8 cellular contexts compared by ENCODE assay signal in genomic region chr3:129195731-129196256, GRCh38. TPM values are rescaled to one million over a fixed set of nuclear protein-coding genes. Genes with fewer than 3 reads are reported as not detected.
DNase-seq lines count a peak whose midpoint lies in the region; ATAC-seq and TF ChIP-seq lines count a peak whose summit lies in the region.

No MANE protein-coding gene starts in this region.

- H3K27me3 Mint-ChIP-seq in activated CD4-positive, alpha-beta memory T cell treated with anti-CD3 and anti-CD28 coated beads for 36 hours = no peaks in the 10 kb centered on the region
- no peaks in the 10 kb centered on the region for H3K27me3 Mint-ChIP-seq in activated CD4-positive, alpha-beta memory T cell treated with anti-CD3 and anti-CD28 coated beads, Interleukin-2, amount 10 ng/mL, durations not matched to agents 7 days and 5 days
- no peaks in the 10 kb centered on the region for H3K27me3 Mint-ChIP-seq in endothelial cell (ENCODE audit: unreplicated experiment)

- H3K9me3 ChIP-seq in hepatocyte (ENCODE audit: low read depth) = no peaks in the 10 kb centered on the region

- H3K4me3 ChIP-seq in hepatocyte = no peak overlapping the region

- no peaks in the 10 kb centered on the region for H3K79me2 ChIP-seq in hepatocyte

- H4K20me1 ChIP-seq in hepatocyte (ENCODE audit: insufficient read depth, poor library complexity, severe bottlenecking) = no peaks in the 10 kb centered on the region

- H3K36me3 ChIP-seq in hepatocyte (replicated peaks; ENCODE audit: insufficient read depth, low read depth) = no peaks in the 10 kb centered on the region

- TF ChIP-seq CTCF in hepatocyte (IDR thresholded peaks at IDR 0.05; ENCODE audit: poor library complexity) (no peak), endothelial cell (IDR thresholded peaks at IDR 0.05; ENCODE audit: unreplicated experiment) (no peak)

- intact Hi-C loops in activated CD4-positive, alpha-beta memory T cell treated with anti-CD3 and anti-CD28 coated beads for 36 hours (cut with micrococcal nuclease) = no loop called here

- H3K27me3 ChIP-seq in hepatocyte = no peaks in the 10 kb centered on the region

- H3K4me1 ChIP-seq in hepatocyte (ENCODE audit: insufficient read depth) = no peaks in the 10 kb centered on the region

- 54% methylated on average over 6 of the region's 6 CpGs for WGBS in hepatocyte (ENCODE audit: low lambda C conversion rate, missing lambda C conversion rate)

- peak; percentile 37 for DNase-seq in activated CD4-positive, alpha-beta memory T cell treated with anti-CD3 and anti-CD28 coated beads for 36 hours
- no peak for DNase-seq in activated CD4-positive, alpha-beta memory T cell treated with anti-CD3 and anti-CD28 coated beads, Interleukin-2, amount 10 ng/mL, durations not matched to agents 7 days and 5 days
- peak; percentile 64 for DNase-seq in hepatocyte (ENCODE audit: low spot score)
- peak; percentile 62 for DNase-seq in smooth muscle cell of the brain vasculature (ENCODE audit: low read depth, low spot score)
- no peak for DNase-seq in NCI-H2171 (lab: John Stamatoyannopoulos, UW)
- no peak for DNase-seq in endothelial cell (ENCODE audit: low spot score)

- ATAC-seq in GM18868 (IDR thresholded peaks at IDR 0.05; ENCODE audit: unreplicated experiment) = no peak

- H2AFZ ChIP-seq in hepatocyte = no peak overlapping the region

- no peaks in the 10 kb centered on the region for H3K36me3 Mint-ChIP-seq in activated CD4-positive, alpha-beta memory T cell treated with anti-CD3 and anti-CD28 coated beads for 36 hours
- H3K36me3 Mint-ChIP-seq in activated CD4-positive, alpha-beta memory T cell treated with anti-CD3 and anti-CD28 coated beads, Interleukin-2, amount 10 ng/mL, durations not matched to agents 7 days and 5 days (ENCODE audit: low read depth) = no peaks in the 10 kb centered on the region
- H3K36me3 Mint-ChIP-seq in endothelial cell (ENCODE audit: low read depth, unreplicated experiment) = no peaks in the 10 kb centered on the region

- CTCF ChIA-PET in activated CD4-positive, alpha-beta memory T cell treated with anti-CD3 and anti-CD28 coated beads for 36 hours (lab: Charles Lee) = interaction anchor here (0.6 to 2.3 kb wide), 2 partner anchors 18 to 50 kb away, joined by 3 to 10 read pairs; no protein-coding TSS in a partner anchor
- CTCF ChIA-PET in activated CD4-positive, alpha-beta memory T cell treated with anti-CD3 and anti-CD28 coated beads, Interleukin-2, amount 10 ng/mL, durations not matched to agents 7 days and 5 days (lab: Charles Lee) = interaction anchor here (0.6 to 1.2 kb wide), 4 partner anchors 10 to 123 kb away, joined by 3 to 4 read pairs (median 3); no protein-coding TSS in a partner anchor

- H3K27ac ChIP-seq in angular gyrus (ENCODE audit: low read depth, low read length) (peak overlapping the region; percentile 95), hepatocyte (peak overlapping the region; percentile 70)

- H3K9me2 ChIP-seq in hepatocyte (replicated peaks; ENCODE audit: insufficient read depth) = no peaks in the 10 kb centered on the region

- H3K4me2 ChIP-seq in hepatocyte = peak overlapping the region; percentile 40

- H3K9me3 Mint-ChIP-seq in activated CD4-positive, alpha-beta memory T cell treated with anti-CD3 and anti-CD28 coated beads for 36 hours = no peaks in the 10 kb centered on the region
- no peaks in the 10 kb centered on the region for H3K9me3 Mint-ChIP-seq in activated CD4-positive, alpha-beta memory T cell treated with anti-CD3 and anti-CD28 coated beads, Interleukin-2, amount 10 ng/mL, durations not matched to agents 7 days and 5 days
- no peaks in the 10 kb centered on the region for H3K9me3 Mint-ChIP-seq in endothelial cell (ENCODE audit: unreplicated experiment)

- POLR2A ChIA-PET in activated CD4-positive, alpha-beta memory T cell treated with anti-CD3 and anti-CD28 coated beads for 36 hours (lab: Charles Lee) = interaction anchor here (0.8 kb wide), 1 partner anchor 50 kb away, joined by 3 read pairs; no protein-coding TSS in a partner anchor
- POLR2A ChIA-PET in activated CD4-positive, alpha-beta memory T cell treated with anti-CD3 and anti-CD28 coated beads, Interleukin-2, amount 10 ng/mL, durations not matched to agents 7 days and 5 days (lab: Charles Lee) = interaction anchor here (0.9 to 1.8 kb wide), 6 partner anchors 9 to 120 kb away, joined by 3 to 6 read pairs (median 4); partner anchors contain the start of gene COPG1

- no peak overlapping the region for H3K27ac Mint-ChIP-seq in activated CD4-positive, alpha-beta memory T cell treated with anti-CD3 and anti-CD28 coated beads for 36 hours
- no peak overlapping the region for H3K27ac Mint-ChIP-seq in activated CD4-positive, alpha-beta memory T cell treated with anti-CD3 and anti-CD28 coated beads, Interleukin-2, amount 10 ng/mL, durations not matched to agents 7 days and 5 days
- no peak overlapping the region for H3K27ac Mint-ChIP-seq in endothelial cell (ENCODE audit: unreplicated experiment)

- H3K4me1 Mint-ChIP-seq in activated CD4-positive, alpha-beta memory T cell treated with anti-CD3 and anti-CD28 coated beads for 36 hours (ENCODE audit: low read depth) = peaks cover 7% of the 10 kb centered on the region
- peaks cover 18% of the 10 kb centered on the region for H3K4me1 Mint-ChIP-seq in activated CD4-positive, alpha-beta memory T cell treated with anti-CD3 and anti-CD28 coated beads, Interleukin-2, amount 10 ng/mL, durations not matched to agents 7 days and 5 days
- H3K4me1 Mint-ChIP-seq in endothelial cell (ENCODE audit: unreplicated experiment) = peaks cover 19% of the 10 kb centered on the region

- no peak overlapping the region for H3K4me3 Mint-ChIP-seq in activated CD4-positive, alpha-beta memory T cell treated with anti-CD3 and anti-CD28 coated beads for 36 hours
- H3K4me3 Mint-ChIP-seq in activated CD4-positive, alpha-beta memory T cell treated with anti-CD3 and anti-CD28 coated beads, Interleukin-2, amount 10 ng/mL, durations not matched to agents 7 days and 5 days = no peak overlapping the region
- H3K4me3 Mint-ChIP-seq in endothelial cell (ENCODE audit: unreplicated experiment) = no peak overlapping the region

RNA-seq across cellular contexts. Expression of gene CNBP, which starts 12.1 kb away (rescaled TPM):
- 100 to 1,000 TPM; 342 to 348 TPM for total RNA-seq in activated CD4-positive, alpha-beta memory T cell treated with anti-CD3 and anti-CD28 coated beads for 36 hours
- 100 to 1,000 TPM; 321 to 322 TPM for total RNA-seq in activated CD4-positive, alpha-beta memory T cell treated with anti-CD3 and anti-CD28 coated beads, Interleukin-2, amount 10 ng/mL, durations not matched to agents 7 days and 5 days
- total RNA-seq in hepatocyte = 289 and 295 TPM in 2 replicates
- polyA plus RNA-seq in hepatocyte = 308 and 316 TPM in 2 replicates
- total RNA-seq in endothelial cell (ENCODE audit: unreplicated experiment) = 192 TPM

RNA-seq across cellular contexts. Expression of gene ISY1, which starts 34.9 kb away (rescaled TPM):
- total RNA-seq in activated CD4-positive, alpha-beta memory T cell treated with anti-CD3 and anti-CD28 coated beads for 36 hours = 10 to 100 TPM; 60.7 to 61.7 TPM
- total RNA-seq in activated CD4-positive, alpha-beta memory T cell treated with anti-CD3 and anti-CD28 coated beads, Interleukin-2, amount 10 ng/mL, durations not matched to agents 7 days and 5 days = 10 to 100 TPM; 63.9 to 66.2 TPM
- total RNA-seq in hepatocyte (20.1 and 23.0 TPM in 2 replicates), endothelial cell (ENCODE audit: unreplicated experiment) (61.9 TPM)
- polyA plus RNA-seq in hepatocyte = 35.8 and 38.8 TPM in 2 replicates

RNA-seq across cellular contexts. Expression of gene COPG1, which starts 53.6 kb away (rescaled TPM):
- 100 to 1,000 TPM; 154 to 162 TPM for total RNA-seq in activated CD4-positive, alpha-beta memory T cell treated with anti-CD3 and anti-CD28 coated beads for 36 hours
- 100 to 1,000 TPM; 157 TPM for total RNA-seq in activated CD4-positive, alpha-beta memory T cell treated with anti-CD3 and anti-CD28 coated beads, Interleukin-2, amount 10 ng/mL, durations not matched to agents 7 days and 5 days
- 167 and 169 TPM in 2 replicates for total RNA-seq in hepatocyte
- 176 and 185 TPM in 2 replicates for polyA plus RNA-seq in hepatocyte
- 149 TPM for total RNA-seq in endothelial cell (ENCODE audit: unreplicated experiment)

Comparison
In these comparisons a context has a peak if more than half of its experiments do, and no peak if none do; other contexts are left out.
1. DNase-seq: peak in activated CD4-positive, alpha-beta memory T cell treated with anti-CD3 and anti-CD28 coated beads for 36 hours (single experiment), hepatocyte (single experiment) and smooth muscle cell of the brain vasculature (single experiment); none in activated CD4-positive, alpha-beta memory T cell treated with anti-CD3 and anti-CD28 coated beads, Interleukin-2, amount 10 ng/mL, durations not matched to agents 7 days and 5 days (single experiment), NCI-H2171 (single experiment) and endothelial cell (single experiment).